8 cellular contexts compared by ENCODE assay signal in genomic region chr10:136465-136762, GRCh38. TPM values are rescaled to one million over a fixed set of nuclear protein-coding genes. Genes with fewer than 3 reads are reported as not detected.
DNase-seq lines count a peak whose midpoint lies in the region; ATAC-seq and TF ChIP-seq lines count a peak whose summit lies in the region.

No MANE protein-coding gene starts in this region.

- H3K27me3 ChIP-seq in A673 (replicated peaks; ENCODE audit: insufficient read depth, low read depth, low read length, poor library complexity) (no peaks in the 10 kb centered on the region), PC-3 (ENCODE audit: low read length) (no peaks in the 10 kb centered on the region), esophagus muscularis mucosa (no peaks in the 10 kb centered on the region), parathyroid adenoma (ENCODE audit: control insufficient read depth, insufficient read depth, low read length) (no peaks in the 10 kb centered on the region)

- no peaks in the 10 kb centered on the region for H3K36me3 ChIP-seq in A673 (ENCODE audit: insufficient read depth, low read length, poor library complexity, severe bottlenecking)
- no peaks in the 10 kb centered on the region for H3K36me3 ChIP-seq in PC-3 (ENCODE audit: low read depth, low read length)
- H3K36me3 ChIP-seq in esophagus muscularis mucosa = no peaks in the 10 kb centered on the region
- H3K36me3 ChIP-seq in parathyroid adenoma (ENCODE audit: control insufficient read depth, insufficient read depth, low read length) = no peaks in the 10 kb centered on the region

- H3F3A ChIP-seq in PC-3 (ENCODE audit: low read length, unreplicated experiment) = no peaks in the 10 kb centered on the region

- H3K9me3 ChIP-seq in A673 (ENCODE audit: low read depth, low read length, poor library complexity, severe bottlenecking) (no peaks in the 10 kb centered on the region), PC-3 (ENCODE audit: low read length) (no peaks in the 10 kb centered on the region), esophagus muscularis mucosa (no peaks in the 10 kb centered on the region), parathyroid adenoma (ENCODE audit: control insufficient read depth, low read length) (no peaks in the 10 kb centered on the region)

- H2AFZ ChIP-seq in PC-3 (ENCODE audit: low read length) (peak overlapping the region; percentile 45; the same call in 1 of the 2 replicates), parathyroid adenoma (peak overlapping the region; percentile 86)

- peaks cover 18% of the 10 kb centered on the region; the same call in 1 of the 2 replicates for H4K20me1 ChIP-seq in PC-3 (ENCODE audit: low read length)

- H3K27ac ChIP-seq in A673 (ENCODE audit: low read depth, low read length, poor library complexity, severe bottlenecking) = peak overlapping the region; percentile 97
- no peak overlapping the region for H3K27ac ChIP-seq in PC-3 (ENCODE audit: low read length)
- H3K27ac ChIP-seq in esophagus muscularis mucosa (replicated peaks in 1 of 4) = peak overlapping the region; percentile 98 to 100 (median 99)
- peak overlapping the region; percentile 83 for H3K27ac ChIP-seq in parathyroid adenoma

- no peak for TF ChIP-seq EP300 in esophagus muscularis mucosa (IDR thresholded peaks at IDR 0.05)

- intact Hi-C loops in A673 (cut with micrococcal nuclease; ENCODE audit: unreplicated experiment) = no loop called here
- intact Hi-C loops in PC-3 (cut with micrococcal nuclease) = no loop called here
- intact Hi-C loops in esophagus muscularis mucosa (cut with DNase I) = no loop called here
- intact Hi-C loops in posterior vena cava (cut with DNase I) = no loop called here

- POLR2A ChIA-PET in A673 (lab: Charles Lee; ENCODE audit: low non-redundant PET) = no interaction called here
- POLR2A ChIA-PET in PC-3 (lab: Charles Lee; ENCODE audit: unreplicated experiment) = no interaction called here

- DNase-seq in A673 (ENCODE audit: low spot score) (no peak), PC-3 (no peak), esophagus muscularis mucosa (ENCODE audit: extremely low spot score) (no peak), COLO829 (ENCODE audit: low spot score) (no peak), posterior vena cava (ENCODE audit: low spot score) (no peak)

- peak; percentile 15 for ATAC-seq in GM21390 (IDR thresholded peaks at IDR 0.05; ENCODE audit: unreplicated experiment)
- ATAC-seq in PC-3 = peak; percentile 3; the same call in 1 of the 2 replicates
- no peak for ATAC-seq in HG02981 (IDR thresholded peaks at IDR 0.05; ENCODE audit: unreplicated experiment)

- no peak for TF ChIP-seq CTCF in A673 (conservative IDR thresholded peaks at IDR 0.05; ENCODE audit: low read depth, low read length)
- no peak for TF ChIP-seq CTCF in PC-3 (conservative IDR thresholded peaks at IDR 0.05; ENCODE audit: low read depth, low read length)
- TF ChIP-seq CTCF in esophagus muscularis mucosa (IDR thresholded peaks at IDR 0.05) = no peak
- no peak for TF ChIP-seq CTCF in parathyroid adenoma (IDR thresholded peaks at IDR 0.05)

- H3K79me2 ChIP-seq in PC-3 (ENCODE audit: low read length) = peaks cover 61% of the 10 kb centered on the region
- H3K79me2 ChIP-seq in parathyroid adenoma = peaks cover 42% of the 10 kb centered on the region

- H3K9ac ChIP-seq in PC-3 (ENCODE audit: low read length) = peak overlapping the region; percentile 82
- peak overlapping the region; percentile 84 for H3K9ac ChIP-seq in parathyroid adenoma

- H3K9me2 ChIP-seq in PC-3 (replicated peaks; ENCODE audit: low read length) = no peaks in the 10 kb centered on the region

- H3K4me3 ChIP-seq in A673 (ENCODE audit: low read depth, low read length, poor library complexity, severe bottlenecking) (peak overlapping the region; percentile 66), PC-3 (ENCODE audit: low read length) (peak overlapping the region; percentile 73), esophagus muscularis mucosa (peak overlapping the region; percentile 66 to 91 (median 88)), parathyroid adenoma (ENCODE audit: low read depth, low read length) (peak overlapping the region; percentile 64)

- H3K4me1 ChIP-seq in A673 (ENCODE audit: insufficient read depth, low read length, poor library complexity, severe bottlenecking) (peaks cover 34% of the 10 kb centered on the region), PC-3 (ENCODE audit: insufficient read depth, low read length) (peaks cover 33% of the 10 kb centered on the region), esophagus muscularis mucosa (peaks cover 29 to 68% (median 60%) of the 10 kb centered on the region in 4 donors), parathyroid adenoma (peaks cover 25% of the 10 kb centered on the region)

- no peak for TF ChIP-seq POLR2A in esophagus muscularis mucosa (IDR thresholded peaks at IDR 0.05; ENCODE audit: low read depth)

- CTCF ChIA-PET in A673 (lab: Charles Lee) = interaction anchor here (0.6 kb wide), 1 partner anchor 13 kb away, joined by 3 read pairs; no protein-coding TSS in a partner anchor
- CTCF ChIA-PET in PC-3 (lab: Charles Lee) = no interaction called here

- 10% methylated on average over 10 of the region's 10 CpGs for WGBS in esophagus muscularis mucosa

- H3K4me2 ChIP-seq in PC-3 (ENCODE audit: low read length) = peak overlapping the region; percentile 86
- H3K4me2 ChIP-seq in parathyroid adenoma (ENCODE audit: low read length) = peak overlapping the region; percentile 71

- BruUV-seq in A673 (replicated peaks; lab: Mats Ljungman, UMichigan) (no TSS peak), PC-3 (replicated peaks; lab: Mats Ljungman, UMichigan) (no TSS peak)

RNA-seq across cellular contexts. Expression of gene ZMYND11, which starts 1.2 kb away (rescaled TPM):
- 81.2 and 82.8 TPM in 2 replicates for total RNA-seq in A673 (2021)
- total RNA-seq in PC-3 (2014; rRNA removed) = 17.0 and 17.1 TPM in 2 replicates
- 100 to 1,000 TPM; 132 to 145 (median 139) TPM for total RNA-seq in esophagus muscularis mucosa
- total RNA-seq in posterior vena cava = 100 to 1,000 TPM in 1 of 2 donors, 10 to 100 TPM in 1; 87.1 to 104 TPM
